12 cellular contexts compared by ENCODE assay signal in the genomic region with DNA sequence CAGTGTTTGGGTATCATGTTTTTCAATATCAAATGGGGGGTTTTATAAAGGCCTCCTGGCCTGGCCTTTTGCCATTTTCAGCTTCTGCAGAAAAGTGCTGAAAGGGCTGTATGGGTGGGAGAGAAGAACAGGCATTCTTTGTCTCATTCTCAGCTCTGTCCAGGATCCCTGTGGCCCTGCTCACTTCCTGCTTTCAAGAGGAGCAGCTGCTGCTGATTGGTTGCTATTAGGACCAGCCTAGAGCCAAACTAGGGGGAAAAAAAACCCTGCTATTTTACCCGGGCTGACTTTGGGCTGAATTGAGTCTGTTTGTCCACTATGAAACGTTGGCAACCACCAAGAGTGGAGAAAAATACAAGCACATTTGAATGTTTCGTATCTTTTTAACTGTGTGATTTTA.
DNase-seq lines count a peak whose midpoint lies in the region; ATAC-seq and TF ChIP-seq lines count a peak whose summit lies in the region.
"Had no signal": no experiment of that assay in that cellular context is flagged by ENCODE, and none has a peak within 500 bp of the region (broad histone marks: within the 10 kb centered on the region; RNA-seq: fewer than 3 reads in every experiment).

No MANE protein-coding gene starts in this region.

- peaks cover 9% of the 10 kb centered on the region for H3K4me1 Mint-ChIP-seq in activated naive CD8-positive, alpha-beta T cell treated with anti-CD3 and anti-CD28 coated beads, Interleukin-2, amount 50 U/mL, for 24 hours

- TF ChIP-seq CTCF in GM12865 (IDR thresholded peaks at IDR 0.05; ENCODE audit: insufficient read depth, low read depth, low read length, missing control alignments) (no peak), fibroblast of pulmonary artery (IDR thresholded peaks at IDR 0.05; ENCODE audit: low read length, missing control alignments) (no peak)

- H3K36me3 Mint-ChIP-seq in activated naive CD8-positive, alpha-beta T cell treated with anti-CD3 and anti-CD28 coated beads, Interleukin-2, amount 50 U/mL, for 24 hours (ENCODE audit: low read depth), result no peaks in the 10 kb centered on the region

- ATAC-seq in GM19452 (IDR thresholded peaks at IDR 0.05; ENCODE audit: unreplicated experiment), result no peak
- no peak for ATAC-seq in GM18502 (IDR thresholded peaks at IDR 0.05; ENCODE audit: poor library complexity, unreplicated experiment)
- no peak for ATAC-seq in activated naive CD8-positive, alpha-beta T cell treated with anti-CD3 and anti-CD28 coated beads, Interleukin-2, amount 50 U/mL, for 24 hours
- ATAC-seq: Panc1 had no signal

- H3K4me3 Mint-ChIP-seq in activated naive CD8-positive, alpha-beta T cell treated with anti-CD3 and anti-CD28 coated beads, Interleukin-2, amount 50 U/mL, for 24 hours, result no peak overlapping the region
- H3K4me3 Mint-ChIP-seq: activated T-cell treated with anti-CD3 and anti-CD28 coated beads, Interleukin-2, amount 50 U/mL, for 24 hours had no signal

- DNase-seq in GM12865 (ENCODE audit: low read depth), result peak; percentile 8
- DNase-seq in OCI-M1 (lab: John Stamatoyannopoulos, UW), result peak; percentile 25
- DNase-seq in fibroblast of pulmonary artery (ENCODE audit: low read depth), result peak; percentile 7
- peak; percentile 12 for DNase-seq in occipital lobe (lab: John Stamatoyannopoulos, UW)
- no peak for DNase-seq in HT-29 (ENCODE audit: low spot score)
- DNase-seq in activated naive CD8-positive, alpha-beta T cell treated with anti-CD3 and anti-CD28 coated beads, Interleukin-2, amount 50 U/mL, for 24 hours, result no peak
- DNase-seq: activated T-cell treated with anti-CD3 and anti-CD28 coated beads, Interleukin-2, amount 50 U/mL, for 24 hours; NCI-H1436; stimulated activated naive CD4-positive, alpha-beta T cell treated with Interleukin-2 at 50 U/mL for 16 hours had no signal

- H3K27ac Mint-ChIP-seq in activated naive CD8-positive, alpha-beta T cell treated with anti-CD3 and anti-CD28 coated beads, Interleukin-2, amount 50 U/mL, for 24 hours, result no peak overlapping the region
- H3K27ac Mint-ChIP-seq: activated T-cell treated with anti-CD3 and anti-CD28 coated beads, Interleukin-2, amount 50 U/mL, for 24 hours had no signal

- no peaks in the 10 kb centered on the region for H3K27me3 Mint-ChIP-seq in activated naive CD8-positive, alpha-beta T cell treated with anti-CD3 and anti-CD28 coated beads, Interleukin-2, amount 50 U/mL, for 24 hours
- H3K27me3 Mint-ChIP-seq: activated T-cell treated with anti-CD3 and anti-CD28 coated beads, Interleukin-2, amount 50 U/mL, for 24 hours had no signal

- H3K4me3 ChIP-seq in GM12865 (ENCODE audit: low read depth, low read length) (no peak overlapping the region), fibroblast of pulmonary artery (replicated peaks; ENCODE audit: low read depth, low read length) (no peak overlapping the region)

- no peaks in the 10 kb centered on the region for H3K9me3 Mint-ChIP-seq in activated naive CD8-positive, alpha-beta T cell treated with anti-CD3 and anti-CD28 coated beads, Interleukin-2, amount 50 U/mL, for 24 hours
- H3K9me3 Mint-ChIP-seq: activated T-cell treated with anti-CD3 and anti-CD28 coated beads, Interleukin-2, amount 50 U/mL, for 24 hours had no signal

Comparison
In these comparisons a context has a peak if more than half of its experiments do, and no peak if none do; other contexts are left out.
1. DNase-seq: peak in GM12865 (single experiment), OCI-M1 (single experiment), fibroblast of pulmonary artery (single experiment) and occipital lobe (single experiment); none in HT-29 (single experiment) and activated naive CD8-positive, alpha-beta T cell treated with anti-CD3 and anti-CD28 coated beads, Interleukin-2, amount 50 U/mL, for 24 hours (single experiment).